In the genomic region with DNA sequence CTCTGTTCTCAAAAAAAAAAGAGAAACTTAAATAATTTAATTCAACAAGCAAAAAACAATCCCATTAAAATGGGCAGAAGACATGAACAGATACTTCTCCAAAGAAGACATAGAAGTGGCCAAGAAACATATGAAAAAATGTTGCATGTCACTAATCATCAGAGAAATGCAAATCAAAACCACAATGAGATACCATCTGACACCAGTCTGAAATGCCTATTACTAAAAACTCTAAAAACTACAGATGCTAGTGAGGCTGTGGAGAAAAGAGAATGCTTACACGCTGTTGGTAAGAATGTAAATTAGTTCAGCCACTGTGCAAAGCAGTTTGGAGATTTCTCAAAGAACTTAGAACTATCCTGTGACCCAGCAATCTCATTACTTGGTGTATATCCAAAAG, we compare ENCODE assay signal across 16 cellular contexts.
DNase-seq lines count a peak whose midpoint lies in the region; ATAC-seq lines count a peak whose summit lies in the region.
"Had no signal": no experiment of that assay in that cellular context is flagged by ENCODE, and none has a peak within 500 bp of the region (broad histone marks: within the 10 kb centered on the region; RNA-seq: fewer than 3 reads in every experiment).

No MANE protein-coding gene starts in this region.

- peak; percentile 58 for DNase-seq in EH (ENCODE audit: low read depth)
- peak; percentile 10 for DNase-seq in amniotic epithelial cell (ENCODE audit: low read depth)
- no peak for DNase-seq in stimulated activated CD4-positive, alpha-beta T cell treated with anti-CD3 and anti-CD28 coated beads, Interleukin-4, amount 100 ng/mL, for 24 hours
- DNase-seq in GM19238 (ENCODE audit: insufficient read length, low spot score): no peak
- DNase-seq: C1 segment of cervical spinal cord, H9, NCI-H1092, NCI-H1694, NCI-H2107, NCI-H345, NCI-H774, SHP77 treated with DMSO at 0.1 percent for 48 hours had no signal

- ATAC-seq in HG02610 (IDR thresholded peaks at IDR 0.05; ENCODE audit: unreplicated experiment) (peak; percentile 36), HG03442 (IDR thresholded peaks at IDR 0.05; ENCODE audit: unreplicated experiment) (peak; percentile 73), HG02884 (IDR thresholded peaks at IDR 0.05; ENCODE audit: unreplicated experiment) (no peak), HG02642 (IDR thresholded peaks at IDR 0.05; ENCODE audit: poor library complexity, unreplicated experiment) (no peak)

Comparison
In these comparisons a context has a peak if more than half of its experiments do, and no peak if none do; other contexts are left out.
1. DNase-seq: peak in EH (single experiment) and amniotic epithelial cell (single experiment); none in stimulated activated CD4-positive, alpha-beta T cell treated with anti-CD3 and anti-CD28 coated beads, Interleukin-4, amount 100 ng/mL, for 24 hours (single experiment) and GM19238 (single experiment).
2. ATAC-seq: peak in HG02610 (single experiment) and HG03442 (single experiment); none in HG02884 (single experiment) and HG02642 (single experiment).